ENCODE assay signal across 18 cellular contexts in the genomic region with DNA sequence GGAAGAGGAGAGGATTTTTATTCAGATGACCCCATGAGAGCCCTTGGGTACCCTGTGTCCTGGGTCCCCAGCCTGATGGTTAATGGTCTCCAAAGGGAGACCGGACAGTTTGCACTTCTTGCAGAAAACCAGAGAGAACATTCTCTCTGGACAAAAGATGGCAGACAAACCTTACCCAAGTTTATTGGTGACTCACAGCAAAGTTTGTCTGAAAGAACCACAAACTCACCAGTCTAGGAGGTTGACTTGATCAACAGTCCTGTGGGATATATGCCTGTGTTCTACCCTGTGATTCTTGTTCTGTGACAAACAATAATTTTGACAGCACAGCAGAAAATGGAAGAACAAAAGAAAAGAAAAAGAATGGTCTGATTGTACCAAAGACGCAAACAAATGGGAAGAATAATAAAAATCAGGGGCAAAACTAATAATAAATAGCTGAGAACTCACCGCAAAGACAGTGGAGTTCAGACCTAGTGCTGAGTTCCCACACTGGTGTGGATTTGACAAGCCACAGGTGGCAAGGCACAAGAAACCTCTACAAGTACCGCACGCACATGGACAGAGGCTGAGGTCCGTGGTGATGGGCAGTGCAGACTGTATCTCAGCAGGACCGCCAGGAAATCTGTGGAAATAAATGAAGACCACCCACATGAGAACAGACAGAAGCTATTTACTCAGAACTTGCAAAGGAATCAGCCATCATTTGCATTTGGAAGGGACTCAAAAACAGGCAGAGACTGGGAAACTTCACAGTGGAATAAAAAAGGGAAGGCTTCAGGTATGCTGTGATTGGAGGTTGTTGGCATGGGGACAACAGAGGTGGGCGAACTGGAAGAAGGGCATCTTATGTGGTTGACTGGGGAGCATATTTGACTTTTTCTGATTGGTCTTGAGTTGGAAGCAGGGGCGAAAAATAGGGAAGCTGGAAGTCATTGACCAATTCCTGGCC. TPM values are rescaled to one million over a fixed set of nuclear protein-coding genes. Genes with fewer than 3 reads are reported as not detected.
DNase-seq lines count a peak whose midpoint lies in the region; ATAC-seq and TF ChIP-seq lines count a peak whose summit lies in the region.
"Had no signal": no experiment of that assay in that cellular context is flagged by ENCODE, and none has a peak within 500 bp of the region (broad histone marks: within the 10 kb centered on the region; RNA-seq: fewer than 3 reads in every experiment).

No MANE protein-coding gene starts in this region.

- H3F3A ChIP-seq in PC-3 (ENCODE audit: low read length, unreplicated experiment) = no peaks in the 10 kb centered on the region

- POLR2A ChIA-PET in PC-3 (lab: Charles Lee; ENCODE audit: unreplicated experiment) = no interaction called here

- intact Hi-C loops in PC-3 (cut with micrococcal nuclease) = no loop called here

- TF ChIP-seq CTCF in PC-3 (conservative IDR thresholded peaks at IDR 0.05; ENCODE audit: low read depth, low read length) = peak; percentile 37; the same call in 1 of the 2 replicates

- no peaks in the 10 kb centered on the region for H3K9me2 ChIP-seq in PC-3 (replicated peaks; ENCODE audit: low read length)

- H3K36me3 ChIP-seq in PC-3 (ENCODE audit: low read depth, low read length) (no peaks in the 10 kb centered on the region), neuronal stem cell (replicated peaks in 1 of 2; ENCODE audit: control insufficient read depth in 2 of 2, insufficient read depth in 2 of 2, low read length in 2 of 2) (no peaks in the 10 kb centered on the region)

- ATAC-seq in PC-3 (peak; percentile 68), HG03378 (IDR thresholded peaks at IDR 0.05; ENCODE audit: unreplicated experiment) (no peak)
- ATAC-seq in effector memory CD8-positive, alpha-beta T cell (replicated peaks) = no peak
- ATAC-seq: psoas muscle; stimulated activated memory B cell treated with anti-CD40 and anti-IgM and Interleukin-4, amounts not matched to agents 10 μg/mL and 1 μg/mL and 100 μg/mL, for 72 hours; T-cell had no signal

- H2BK120ac ChIP-seq in neuronal stem cell (ENCODE audit: low read depth, low read length) = no peak overlapping the region

- H3K9ac ChIP-seq in PC-3 (ENCODE audit: low read length) (no peak overlapping the region), neuronal stem cell (ENCODE audit: low read depth, low read length, poor library complexity) (no peak overlapping the region)

- H2AK5ac ChIP-seq in neuronal stem cell (ENCODE audit: low read depth, low read length) = no peak overlapping the region

- H3K27ac Mint-ChIP-seq in effector memory CD8-positive, alpha-beta T cell = no peak overlapping the region
- H3K27ac Mint-ChIP-seq: brain; nephron; stimulated activated memory B cell treated with anti-CD40 and anti-IgM and Interleukin-4, amounts not matched to agents 10 μg/mL and 1 μg/mL and 100 μg/mL, for 72 hours; T-cell had no signal

- H3K4me3 ChIP-seq in PC-3 (ENCODE audit: low read length) = no peak overlapping the region
- no peak overlapping the region for H3K4me3 ChIP-seq in neuronal stem cell (ENCODE audit: low read length in 2 of 2)
- H3K4me3 ChIP-seq: psoas muscle had no signal

- H3K79me2 ChIP-seq in PC-3 (ENCODE audit: low read length) = no peaks in the 10 kb centered on the region

- peaks cover 0 to 5% of the 10 kb centered on the region in 2 donors for H3K9me3 Mint-ChIP-seq in effector memory CD8-positive, alpha-beta T cell

- H2BK12ac ChIP-seq in neuronal stem cell (ENCODE audit: low read length) = no peak overlapping the region

- H3K36me3 Mint-ChIP-seq in effector memory CD8-positive, alpha-beta T cell (ENCODE audit: insufficient read depth) = no peaks in the 10 kb centered on the region
- H3K36me3 Mint-ChIP-seq: brain; stimulated activated memory B cell treated with anti-CD40 and anti-IgM and Interleukin-4, amounts not matched to agents 10 μg/mL and 1 μg/mL and 100 μg/mL, for 72 hours; T-cell had no signal

- peak overlapping the region; percentile 57 for H3K18ac ChIP-seq in neuronal stem cell (ENCODE audit: low read length)

- no peak overlapping the region for H3K4me2 ChIP-seq in PC-3 (ENCODE audit: low read length)
- H3K4me2 ChIP-seq in neuronal stem cell (ENCODE audit: insufficient read depth, low read length, poor library complexity, severe bottlenecking) = no peak overlapping the region

- H4K20me1 ChIP-seq in PC-3 (ENCODE audit: low read length) = no peaks in the 10 kb centered on the region

- no peak overlapping the region for H2BK15ac ChIP-seq in neuronal stem cell (ENCODE audit: low read length)

- H3K4me3 Mint-ChIP-seq in effector memory CD8-positive, alpha-beta T cell = no peak overlapping the region
- H3K4me3 Mint-ChIP-seq: brain; nephron; stimulated activated memory B cell treated with anti-CD40 and anti-IgM and Interleukin-4, amounts not matched to agents 10 μg/mL and 1 μg/mL and 100 μg/mL, for 72 hours; T-cell had no signal

- H3K4me1 ChIP-seq in PC-3 (ENCODE audit: insufficient read depth, low read length) = no peaks in the 10 kb centered on the region
- peaks cover 0 to 8% of the 10 kb centered on the region in 2 donors for H3K4me1 ChIP-seq in neuronal stem cell (ENCODE audit: control insufficient read depth in 2 of 2, insufficient read depth in 1 of 2, low read depth in 1 of 2, low read length in 2 of 2)
- H3K4me1 ChIP-seq: psoas muscle had no signal

- no peak overlapping the region for H3K27ac ChIP-seq in PC-3 (ENCODE audit: low read length)
- no peak overlapping the region for H3K27ac ChIP-seq in epithelial cell of prostate
- no peak overlapping the region for H3K27ac ChIP-seq in neuronal stem cell (replicated peaks; ENCODE audit: low read length)
- H3K27ac ChIP-seq: psoas muscle had no signal

- CTCF ChIA-PET in PC-3 (lab: Charles Lee) = interaction anchor here (0.7 kb wide), 1 partner anchor 120 kb away, joined by 5 read pairs; no protein-coding TSS in a partner anchor

- H2AFZ ChIP-seq in PC-3 (ENCODE audit: low read length) = no peak overlapping the region
- H2AFZ ChIP-seq in neuronal stem cell (ENCODE audit: low read length) = no peak overlapping the region

- no TSS peak for BruUV-seq in PC-3 (replicated peaks; lab: Mats Ljungman, UMichigan)

- H3K23ac ChIP-seq in neuronal stem cell (ENCODE audit: low read depth, low read length, poor library complexity) = no peak overlapping the region

- peaks cover 65 to 71% of the 10 kb centered on the region in 2 donors for H3K27me3 Mint-ChIP-seq in effector memory CD8-positive, alpha-beta T cell

- H3K79me1 ChIP-seq in neuronal stem cell (ENCODE audit: low read depth, low read length) = no peaks in the 10 kb centered on the region

- H4K91ac ChIP-seq in neuronal stem cell (ENCODE audit: low read depth, low read length, poor library complexity) = no peak overlapping the region

- WGBS in neuronal stem cell (ENCODE audit: extremely low coverage in 2 of 2, insufficient read length in 2 of 2, insufficient replicate concordance in 1 of 2), 2 donors = no CpG with 5 or more reads among the region's 9 CpGs

- no peaks in the 10 kb centered on the region for H3K9me3 ChIP-seq in PC-3 (ENCODE audit: low read length)
- peaks cover 0 to 2% of the 10 kb centered on the region in 2 donors for H3K9me3 ChIP-seq in neuronal stem cell (replicated peaks in 1 of 2; ENCODE audit: control insufficient read depth in 2 of 2, insufficient read depth in 1 of 2, low read depth in 1 of 2, low read length in 2 of 2)
- H3K9me3 ChIP-seq: psoas muscle had no signal

- H4K8ac ChIP-seq in neuronal stem cell (ENCODE audit: low read depth, low read length) = no peak overlapping the region

- H3K27me3 ChIP-seq in PC-3 (ENCODE audit: low read length) (no peaks in the 10 kb centered on the region), neuronal stem cell (ENCODE audit: control insufficient read depth in 3 of 3, insufficient read depth in 3 of 3, low read depth in 1 of 3, low read length in 3 of 3) (no peaks in the 10 kb centered on the region)

- no peak overlapping the region for H3K14ac ChIP-seq in neuronal stem cell (ENCODE audit: low read length)

- DNase-seq in GM03348 (ENCODE audit: low spot score) = peak; percentile 66
- DNase-seq in PC-3 = peak; percentile 53
- DNase-seq in epithelial cell of prostate (ENCODE audit: low read depth, low spot score) = peak; percentile 12
- DNase-seq in neuronal stem cell (ENCODE audit: low spot score) = no peak
- no peak for DNase-seq in HuH-7 (ENCODE audit: low spot score)
- no peak for DNase-seq in effector memory CD8-positive, alpha-beta T cell
- no peak for DNase-seq in NCI-H2029 treated with DMSO at 0.1 percent for 48 hours (lab: John Stamatoyannopoulos, UW)
- DNase-seq: DMS 273 treated with DMSO at 0.1 percent for 48 hours; hippocampal formation; NCI-H1930; NCI-H446 treated with DMSO at 0.1 percent for 48 hours; NK-92 treated with Interleukin-12 subunit alpha and Interleukin-12 subunit beta, amount 100 ng/mL, for 24 hours; psoas muscle; T-cell had no signal

- no peak overlapping the region for H2BK5ac ChIP-seq in neuronal stem cell (ENCODE audit: low read length)

- no peaks in the 10 kb centered on the region for H3K4me1 Mint-ChIP-seq in effector memory CD8-positive, alpha-beta T cell (ENCODE audit: low read depth in 2 of 2)
- H3K4me1 Mint-ChIP-seq: brain; nephron; stimulated activated memory B cell treated with anti-CD40 and anti-IgM and Interleukin-4, amounts not matched to agents 10 μg/mL and 1 μg/mL and 100 μg/mL, for 72 hours; T-cell had no signal

- H3K4ac ChIP-seq in neuronal stem cell (ENCODE audit: low read length) = no peak overlapping the region

RNA-seq across cellular contexts. Expression of a gene that starts 12.5 kb away (rescaled TPM):
- 4.2 and 4.8 TPM in 2 replicates for total RNA-seq in PC-3 (2014; rRNA removed)
- 0.24 TPM for polyA plus RNA-seq in neuronal stem cell (2013, experiment 1 of 2)
- polyA plus RNA-seq in neuronal stem cell (2013, experiment 2 of 2) = 0.22 TPM
- total RNA-seq: T-cell had no signal

Comparison
In these comparisons a context has a peak if more than half of its experiments do, and no peak if none do; other contexts are left out.
1. DNase-seq: peak in GM03348 (single experiment), PC-3 (single experiment) and epithelial cell of prostate (single experiment); none in neuronal stem cell (single experiment), HuH-7 (single experiment), effector memory CD8-positive, alpha-beta T cell (0 of 3) and NCI-H2029 treated with DMSO at 0.1 percent for 48 hours (single experiment).